Comparison of ENCODE assay signal across 12 cellular contexts in genomic region chr17:29151567-29151966, GRCh38. TPM values are rescaled to one million over a fixed set of nuclear protein-coding genes. Genes with fewer than 3 reads are reported as not detected.
DNase-seq lines count a peak whose midpoint lies in the region; ATAC-seq and TF ChIP-seq lines count a peak whose summit lies in the region.
"Had no signal": no experiment of that assay in that cellular context is flagged by ENCODE, and none has a peak within 500 bp of the region (broad histone marks: within the 10 kb centered on the region; RNA-seq: fewer than 3 reads in every experiment).

No MANE protein-coding gene starts in this region.

- dilution Hi-C loops in IMR-90 (cut with HindIII; ENCODE audit: low sequenced_read_pairs, unreplicated experiment), result no loop called here

- H3K27me3 ChIP-seq in A673 (replicated peaks; ENCODE audit: insufficient read depth, low read depth, low read length, poor library complexity), result no peaks in the 10 kb centered on the region
- H3K27me3 ChIP-seq in IMR-90 (ENCODE audit: control insufficient read depth, insufficient read depth, low read length), result no peaks in the 10 kb centered on the region
- no peaks in the 10 kb centered on the region for H3K27me3 ChIP-seq in brain microvascular endothelial cell (replicated peaks)
- H3K27me3 ChIP-seq: BE2C had no signal

- peak overlapping the region; percentile 61 for H3K18ac ChIP-seq in IMR-90 (ENCODE audit: low read depth, low read length)

- 0 out of 2 replicates have a peak overlapping the region, but pooled peaks have one; percentile 3 for H4K5ac ChIP-seq in IMR-90 (ENCODE audit: low read depth, low read length)

- H2BK20ac ChIP-seq in IMR-90 (ENCODE audit: low read depth, low read length), result peak overlapping the region; percentile 89

- CTCF ChIA-PET in A673 (lab: Charles Lee), result no interaction called here
- CTCF ChIA-PET in IMR-90 (lab: Yijun Ruan, JAX), result no interaction called here

- no peak for TF ChIP-seq RAD21 in IMR-90 (IDR thresholded peaks at IDR 0.05; ENCODE audit: low read length)

- TF ChIP-seq CTCF in A673 (conservative IDR thresholded peaks at IDR 0.05; ENCODE audit: low read depth, low read length) (no peak), IMR-90 (conservative IDR thresholded peaks at IDR 0.05; ENCODE audit: low read depth, low read length) (no peak), brain microvascular endothelial cell (IDR thresholded peaks at IDR 0.05; ENCODE audit: low read depth, low read length, missing control alignments) (no peak)

- peak overlapping the region; percentile 89 for H2BK120ac ChIP-seq in IMR-90 (ENCODE audit: low read depth, low read length)

- H2AK9ac ChIP-seq in IMR-90 (replicated peaks; ENCODE audit: low read depth, low read length, poor library complexity), result peak overlapping the region; percentile 60

- H3K4me1 ChIP-seq in A673 (ENCODE audit: insufficient read depth, low read length, poor library complexity, severe bottlenecking) (peaks cover 26% of the 10 kb centered on the region), IMR-90 (ENCODE audit: control insufficient read depth, insufficient read depth, low read length) (peaks cover 40% of the 10 kb centered on the region)

- H3K14ac ChIP-seq in IMR-90 (replicated peaks; ENCODE audit: low read depth, low read length), result peak overlapping the region; percentile 91

- H4K8ac ChIP-seq in IMR-90 (ENCODE audit: low read depth in 2 of 2, low read length in 2 of 2), result peak overlapping the region; percentile 43 to 83; a peak in 2 of 4 replicates

- BruUV-seq in A673 (replicated peaks; lab: Mats Ljungman, UMichigan) (no TSS peak), IMR-90 (replicated peaks; lab: Mats Ljungman, UMichigan) (no TSS peak)

- no peak overlapping the region for H3K9ac ChIP-seq in IMR-90 (ENCODE audit: low read depth, low read length)

- peak overlapping the region; percentile 8 for H2AFZ ChIP-seq in IMR-90 (replicated peaks; ENCODE audit: low read length, poor library complexity)

- POLR2A ChIA-PET in A673 (lab: Charles Lee; ENCODE audit: low non-redundant PET) (no interaction called here), IMR-90 (lab: Charles Lee; ENCODE audit: unreplicated experiment) (no interaction called here)

- peak overlapping the region; percentile 94 for H2AK5ac ChIP-seq in IMR-90 (ENCODE audit: low read depth, low read length)

- in situ Hi-C loops in IMR-90 (cut with MboI; ENCODE audit: low sequenced_read_pairs), result no loop called here
- in situ Hi-C loops in brain microvascular endothelial cell (cut with HindIII; ENCODE audit: low pct_ligation_motif_present, low sequenced_read_pairs), result no loop called here

- H4K91ac ChIP-seq in IMR-90 (ENCODE audit: insufficient read depth, low read depth, low read length), result peak overlapping the region; percentile 89

- peaks cover 44 to 91% of the 10 kb centered on the region in 2 experiments for H3K79me1 ChIP-seq in IMR-90 (ENCODE audit: low read depth in 1 of 2, low read length in 2 of 2)

- TF ChIP-seq POLR2A in IMR-90 (IDR thresholded peaks at IDR 0.05; ENCODE audit: low read depth, low read length), result no peak

- ATAC-seq in IMR-90 (ENCODE audit: low read depth), result no peak
- ATAC-seq in HG03565 (IDR thresholded peaks at IDR 0.05; ENCODE audit: unreplicated experiment), result no peak
- ATAC-seq: natural killer cell had no signal

- no peak overlapping the region for H3K4me3 ChIP-seq in A673 (ENCODE audit: low read depth, low read length, poor library complexity, severe bottlenecking)
- H3K4me3 ChIP-seq in IMR-90 (ENCODE audit: insufficient read depth, low read depth, low read length), result no peak overlapping the region
- no peak overlapping the region for H3K4me3 ChIP-seq in brain microvascular endothelial cell (ENCODE audit: low read depth, low read length)

- H3K4ac ChIP-seq in IMR-90 (ENCODE audit: low read depth, low read length), result peak overlapping the region; percentile 91

- H3K4me2 ChIP-seq in IMR-90 (ENCODE audit: low read depth, low read length), result peak overlapping the region; percentile 48; the same call in 1 of the 2 replicates

- DNase-seq in A673 (ENCODE audit: low spot score), result peak; percentile 37
- DNase-seq in IMR-90, result peak; percentile 73
- peak; percentile 65 for DNase-seq in brain microvascular endothelial cell
- DNase-seq in kidney tubule cell (ENCODE audit: low spot score), result peak; percentile 61
- DNase-seq in activated T-cell treated with anti-CD3 and anti-CD28 coated beads, Interleukin-2, amount 50 U/mL, for 1 hour, result no peak
- DNase-seq in NCI-H187 (lab: John Stamatoyannopoulos, UW), result no peak
- no peak for DNase-seq in germinal center (ENCODE audit: low spot score)
- DNase-seq: BE2C; natural killer cell; NCI-H1417; stimulated activated CD4-positive, alpha-beta T cell treated with anti-CD3 and anti-CD28 coated beads, Interleukin-4, amount 100 ng/mL, for 1 hour had no signal

- H2BK5ac ChIP-seq in IMR-90 (ENCODE audit: low read depth, low read length, poor library complexity, severe bottlenecking), result peak overlapping the region; percentile 57

- H2BK15ac ChIP-seq in IMR-90 (ENCODE audit: low read depth, low read length), result peak overlapping the region; percentile 85; the same call in 2 of the 3 replicates

- H4K20me1 ChIP-seq in IMR-90 (ENCODE audit: insufficient read depth, low read length), result no peaks in the 10 kb centered on the region

- WGBS in IMR-90 (ENCODE audit: extremely low coverage in 2 of 2, insufficient read length in 1 of 2), 2 experiments, result no CpG with 5 or more reads among the region's 4 CpGs

- H3K9me3 ChIP-seq in A673 (ENCODE audit: low read depth, low read length, poor library complexity, severe bottlenecking), result no peaks in the 10 kb centered on the region
- no peaks in the 10 kb centered on the region for H3K9me3 ChIP-seq in IMR-90 (ENCODE audit: control insufficient read depth, insufficient read depth, low read length)
- H3K9me3 ChIP-seq: BE2C had no signal

- H3K9me1 ChIP-seq in IMR-90 (ENCODE audit: insufficient read depth, low read length), result peaks cover 50% of the 10 kb centered on the region

- H3K36me3 ChIP-seq in A673 (ENCODE audit: insufficient read depth, low read length, poor library complexity, severe bottlenecking) (no peaks in the 10 kb centered on the region), IMR-90 (ENCODE audit: control insufficient read depth, insufficient read depth, low read length) (no peaks in the 10 kb centered on the region), brain microvascular endothelial cell (replicated peaks) (no peaks in the 10 kb centered on the region)
- H3K36me3 ChIP-seq: BE2C had no signal

- H3K27ac ChIP-seq in A673 (ENCODE audit: low read depth, low read length, poor library complexity, severe bottlenecking) (no peak overlapping the region), IMR-90 (ENCODE audit: insufficient read depth, low read length) (peak overlapping the region; percentile 44; the same call in 1 of the 2 replicates), brain microvascular endothelial cell (no peak overlapping the region)

- peak overlapping the region; percentile 57; the same call in 1 of the 2 replicates for H3K23ac ChIP-seq in IMR-90 (ENCODE audit: low read depth, low read length)

- 0 out of 2 replicates have a peak overlapping the region, but pooled peaks have one; percentile 14 for H3K56ac ChIP-seq in IMR-90 (ENCODE audit: extremely low read depth, insufficient read depth, low read length)

- intact Hi-C loops in A673 (cut with micrococcal nuclease; ENCODE audit: unreplicated experiment) (no loop called here), IMR-90 (cut with micrococcal nuclease) (no loop called here)

TF ChIP-seq in IMR-90, 13 proteins besides CTCF, POLR2A, EP300 and RAD21:
- no peak for TF ChIP-seq USF2 (IDR thresholded peaks at IDR 0.05; ENCODE audit: low read depth, low read length)
- no peak for TF ChIP-seq RCOR1 (IDR thresholded peaks at IDR 0.05; ENCODE audit: insufficient replicate concordance, low read length)
- TF ChIP-seq FOS (IDR thresholded peaks at IDR 0.05; ENCODE audit: low read depth, low read length), result no peak
TF ChIP-seq in IMR-90: peak in this region for 0.

RNA-seq across cellular contexts. Expression of gene MYO18A, which starts 28.6 kb away (rescaled TPM):
- total RNA-seq in A673 (2021) (26.6 and 36.6 TPM in 2 replicates), IMR-90 (2012; rRNA removed) (39.1 and 40.0 TPM in 2 replicates)
- 22.4 and 22.9 TPM in 2 replicates for polyA plus RNA-seq in IMR-90 (2012; rRNA removed)
- 12.8 and 19.0 TPM in 2 replicates for polyA plus RNA-seq in IMR-90 (2012; cell fraction: cytosol; rRNA removed)
- 95.5 and 141 TPM in 2 replicates for polyA plus RNA-seq in IMR-90 (2012; cell fraction: nucleus; rRNA removed; ENCODE audit: low replicate concordance)

Comparison
In these comparisons a context has a peak if more than half of its experiments do, and no peak if none do; other contexts are left out.
1. DNase-seq: peak in A673 (single experiment), IMR-90 (single experiment), brain microvascular endothelial cell (single experiment) and kidney tubule cell (single experiment); none in activated T-cell treated with anti-CD3 and anti-CD28 coated beads, Interleukin-2, amount 50 U/mL, for 1 hour (single experiment), NCI-H187 (0 of 2) and germinal center (single experiment).